9 cellular contexts compared by ENCODE assay signal in genomic region chr18:3652380-3653262, GRCh38.
DNase-seq lines count a peak whose midpoint lies in the region; ATAC-seq, FAIRE-seq and TF ChIP-seq lines count a peak whose summit lies in the region.
"Had no signal": no experiment of that assay in that cellular context is flagged by ENCODE, and none has a peak within 500 bp of the region (broad histone marks: within the 10 kb centered on the region; RNA-seq: fewer than 3 reads in every experiment).

No MANE protein-coding gene starts in this region.

- no peaks in the 10 kb centered on the region for H3K9me3 ChIP-seq in endodermal cell (ENCODE audit: control insufficient read depth, low read length)
- no peaks in the 10 kb centered on the region for H3K9me3 ChIP-seq in neural progenitor cell (ENCODE audit: low read depth)
- H3K9me3 ChIP-seq in T-helper 17 cell (ENCODE audit: control insufficient read depth, low read length, poor library complexity, severe bottlenecking), result no peaks in the 10 kb centered on the region

- no peaks in the 10 kb centered on the region for H3F3A ChIP-seq in neural progenitor cell (ENCODE audit: low read depth)

- in situ Hi-C loops in ACHN (cut with HindIII; ENCODE audit: low pct_ligation_motif_present, low pct_unique_long_range_greater_than_20kb, low sequenced_read_pairs), result no loop called here

- H3K27ac ChIP-seq in endodermal cell (ENCODE audit: low read depth, low read length), result peak overlapping the region; percentile 36
- no peak overlapping the region for H3K27ac ChIP-seq in neural progenitor cell

- POLR2A ChIA-PET in WTC11 (lab: Charles Lee), result no interaction called here

- H3K9me3 Mint-ChIP-seq in WTC11, result peaks cover 4% of the 10 kb centered on the region; the same call in 1 of the 2 replicates
- no peaks in the 10 kb centered on the region for H3K9me3 Mint-ChIP-seq in endodermal cell
- peaks cover 3% of the 10 kb centered on the region for H3K9me3 Mint-ChIP-seq in neural progenitor cell
- no peaks in the 10 kb centered on the region for H3K9me3 Mint-ChIP-seq in type B pancreatic cell

- H3K4me1 Mint-ChIP-seq in WTC11 (peaks cover 58% of the 10 kb centered on the region), endodermal cell (peaks cover 41% of the 10 kb centered on the region), neural progenitor cell (peaks cover 48% of the 10 kb centered on the region), type B pancreatic cell (ENCODE audit: unreplicated experiment) (peaks cover 42% of the 10 kb centered on the region), T-helper 17 cell (peaks cover 4% of the 10 kb centered on the region)

- no peaks in the 10 kb centered on the region for H3K79me2 ChIP-seq in neural progenitor cell (ENCODE audit: low read depth)

- WGBS in endodermal cell (ENCODE audit: insufficient coverage in 1 of 2, insufficient read length in 1 of 2), 2 experiments, result 92 to 93% methylated on average over 12 to 13 of the region's 13 CpGs

- no peak overlapping the region for H3K4me2 ChIP-seq in neural progenitor cell

- H3K27me3 ChIP-seq in endodermal cell (ENCODE audit: control insufficient read depth, insufficient read depth, low read length, poor library complexity, severe bottlenecking) (no peaks in the 10 kb centered on the region), neural progenitor cell (no peaks in the 10 kb centered on the region)

- ATAC-seq in WTC11 (peak; percentile 59), T-helper 17 cell (no peak), HG03175 (IDR thresholded peaks at IDR 0.05; ENCODE audit: unreplicated experiment) (no peak)

- H3K4me3 ChIP-seq in endodermal cell (ENCODE audit: low read length) (no peak overlapping the region), neural progenitor cell (no peak overlapping the region)

- H3K4me1 ChIP-seq in endodermal cell (ENCODE audit: control insufficient read depth, insufficient read depth, low read length), result peaks cover 11% of the 10 kb centered on the region
- peaks cover 31% of the 10 kb centered on the region for H3K4me1 ChIP-seq in neural progenitor cell

- CTCF ChIA-PET in WTC11 (lab: Charles Lee), result interaction anchor here (0.8 to 1.1 kb wide), 3 partner anchors 9 to 356 kb away, joined by 3 to 7 read pairs (median 4); no protein-coding TSS in a partner anchor

- FAIRE-seq in HTR-8/SVneo (lab: Jason Lieb, UNC), result peak; percentile 62
- FAIRE-seq: endometrium had no signal

- no peaks in the 10 kb centered on the region for H4K20me1 ChIP-seq in neural progenitor cell (ENCODE audit: low read depth)

- H3K27me3 Mint-ChIP-seq in WTC11 (ENCODE audit: low read depth) (peaks cover 31% of the 10 kb centered on the region), endodermal cell (ENCODE audit: insufficient read depth) (peaks cover 9% of the 10 kb centered on the region), neural progenitor cell (ENCODE audit: insufficient read depth, low read depth) (no peaks in the 10 kb centered on the region), type B pancreatic cell (no peaks in the 10 kb centered on the region), T-helper 17 cell (no peaks in the 10 kb centered on the region)

- no peak overlapping the region for H2AFZ ChIP-seq in neural progenitor cell (replicated peaks)

- H3K27ac Mint-ChIP-seq in WTC11 (peak overlapping the region; percentile 57), endodermal cell (peak overlapping the region; percentile 61), neural progenitor cell (peak overlapping the region; percentile 30), type B pancreatic cell (peak overlapping the region; percentile 87), T-helper 17 cell (no peak overlapping the region)

- H3K36me3 ChIP-seq in endodermal cell (ENCODE audit: control insufficient read depth, insufficient read depth, low read length) (no peaks in the 10 kb centered on the region), neural progenitor cell (no peaks in the 10 kb centered on the region)

- no peak overlapping the region for H3K9ac ChIP-seq in endodermal cell (ENCODE audit: extremely low read depth, low read length, poor library complexity, severe bottlenecking)
- H3K9ac ChIP-seq in neural progenitor cell, result no peak overlapping the region

- no peak overlapping the region for H3K4me3 Mint-ChIP-seq in WTC11
- no peak overlapping the region for H3K4me3 Mint-ChIP-seq in endodermal cell
- H3K4me3 Mint-ChIP-seq in neural progenitor cell, result no peak overlapping the region
- H3K4me3 Mint-ChIP-seq in type B pancreatic cell, result peak overlapping the region; percentile 53
- no peak overlapping the region for H3K4me3 Mint-ChIP-seq in T-helper 17 cell

- TF ChIP-seq CTCF in WTC11 (IDR thresholded peaks at IDR 0.05) (no peak), endodermal cell (conservative IDR thresholded peaks at IDR 0.05) (no peak), neural progenitor cell (IDR thresholded peaks at IDR 0.05) (no peak), type B pancreatic cell (conservative IDR thresholded peaks at IDR 0.05) (peak; percentile 47)

- H3K36me3 Mint-ChIP-seq in WTC11 (peaks cover 7% of the 10 kb centered on the region; the same call in 1 of the 2 replicates), endodermal cell (ENCODE audit: low read depth) (no peaks in the 10 kb centered on the region), neural progenitor cell (peaks cover 5% of the 10 kb centered on the region), type B pancreatic cell (no peaks in the 10 kb centered on the region), T-helper 17 cell (ENCODE audit: low read depth) (peaks cover 3% of the 10 kb centered on the region)

- peak; percentile 96 for DNase-seq in ACHN
- DNase-seq in HTR-8/SVneo (ENCODE audit: insufficient read length, low spot score), result peak; percentile 86
- DNase-seq in WTC11 (ENCODE audit: low spot score), result no peak
- peak; percentile 66 for DNase-seq in endodermal cell
- DNase-seq in neural progenitor cell (ENCODE audit: low spot score), result no peak
- DNase-seq in type B pancreatic cell (ENCODE audit: extremely low spot score, unreplicated experiment), result no peak
- no peak for DNase-seq in T-helper 17 cell

TF ChIP-seq in WTC11, 78 proteins besides CTCF, POLR2A, EP300 and RAD21:
- TF ChIP-seq GTF2I (CRISPR knock-in tag; conservative IDR thresholded peaks at IDR 0.05) (no peak), CREM (CRISPR knock-in tag; IDR thresholded peaks at IDR 0.05) (no peak), GABPB1 (CRISPR knock-in tag; IDR thresholded peaks at IDR 0.05) (peak; percentile 97), EMX1 (CRISPR knock-in tag; IDR thresholded peaks at IDR 0.05) (no peak), NR3C1 (CRISPR knock-in tag; conservative IDR thresholded peaks at IDR 0.05; ENCODE audit: low read depth) (no peak)

Comparison
In these comparisons a context has a peak if more than half of its experiments do, and no peak if none do; other contexts are left out.
1. DNase-seq: peak in ACHN (single experiment), HTR-8/SVneo (single experiment) and endodermal cell (single experiment); none in WTC11 (single experiment), neural progenitor cell (single experiment), type B pancreatic cell (single experiment) and T-helper 17 cell (0 of 3).